In genomic region chr15:53974121-53974520, GRCh38 we compare ENCODE assay signal across 17 cellular contexts. TPM values are rescaled to one million over a fixed set of nuclear protein-coding genes. Genes with fewer than 3 reads are reported as not detected.
"Had no signal": no experiment of that assay in that cellular context is flagged by ENCODE, and none has a peak within 500 bp of the region (broad histone marks: within the 10 kb centered on the region; RNA-seq: fewer than 3 reads in every experiment).

No MANE protein-coding gene starts in this region.

- DNase-seq: NCI-H1048, NCI-H1105, NCI-H1417, NCI-H1436 treated with DMSO at 0.1 percent for 48 hours, NCI-H1694, NCI-H187 treated with DMSO at 0.1 percent for 48 hours, NCI-H2029 treated with DMSO at 0.1 percent for 48 hours, NCI-H2171 treated with DMSO at 0.1 percent for 48 hours, NCI-H345, NCI-H526 treated with DMSO at 0.1 percent for 48 hours, NCI-H774, SHP77, SK-N-SH had no signal

RNA-seq across cellular contexts. Expression of gene UNC13C, which starts 4.1 kb away (rescaled TPM):
- total RNA-seq: HT-29, MCF 10A, NCI-H460, SK-MEL-5 had no signal
